Comparison of ENCODE assay signal across 6 cellular contexts in the genomic region with DNA sequence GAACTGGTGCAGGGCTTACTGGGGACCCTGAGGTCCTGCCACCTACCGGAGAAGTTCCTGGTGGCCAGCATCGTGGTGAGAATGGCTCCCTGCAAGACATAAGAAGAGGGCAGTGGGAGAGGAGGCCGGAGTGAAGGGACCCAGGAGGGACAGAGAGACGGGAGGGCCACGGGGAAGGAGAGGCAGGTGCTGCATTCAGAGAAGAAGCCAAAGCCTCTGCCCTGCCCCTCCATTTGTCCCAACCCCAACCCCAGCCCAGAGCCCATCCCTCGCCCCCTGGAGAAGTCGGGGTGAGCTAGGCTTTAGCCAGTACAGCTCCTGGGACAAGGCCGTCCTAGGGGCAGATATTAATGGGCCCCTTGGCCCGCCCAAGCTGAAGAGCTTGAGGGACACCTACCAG. TPM values are rescaled to one million over a fixed set of nuclear protein-coding genes. Genes with fewer than 3 reads are reported as not detected.
"Had no signal": no experiment of that assay in that cellular context is flagged by ENCODE, and none has a peak within 500 bp of the region (broad histone marks: within the 10 kb centered on the region; RNA-seq: fewer than 3 reads in every experiment).

No MANE protein-coding gene starts in this region.

- DNase-seq: GM23248, GOT3, H9, HCEC 1CT, IMR-90 had no signal

- H3K9ac ChIP-seq: GM23248 had no signal

- H3K27ac ChIP-seq: GM23248 had no signal

- H3K4me3 ChIP-seq: GM23248 had no signal

- H2AFZ ChIP-seq: GM23248 had no signal

RNA-seq across cellular contexts. Expression of a gene that starts 41.8 kb away (rescaled TPM):
- total RNA-seq: HT-29 had no signal
- polyA plus RNA-seq: GM23248 had no signal

RNA-seq across cellular contexts. Expression of a gene that starts 55.0 kb away (rescaled TPM):
- total RNA-seq: HT-29 had no signal

RNA-seq across cellular contexts. Expression of a gene that starts 57.9 kb away (rescaled TPM):
- total RNA-seq: GM23248, H9 had no signal
- polyA plus RNA-seq: GM23248, IMR-90 had no signal
